Comparison of ENCODE assay signal across 8 cellular contexts in genomic region chr22:37560682-37561208, GRCh38. TPM values are rescaled to one million over a fixed set of nuclear protein-coding genes. Genes with fewer than 3 reads are reported as not detected.
A peak's percentile ranks its signal among the peaks of the same experiment; 100 is the strongest.
DNase-seq lines count a peak whose midpoint lies in the region; ATAC-seq, FAIRE-seq and TF ChIP-seq lines count a peak whose summit lies in the region.

No MANE protein-coding gene starts in this region.

- no peaks in the 10 kb centered on the region for H3K9me3 ChIP-seq in body of pancreas
- no peaks in the 10 kb centered on the region for H3K9me3 ChIP-seq in subcutaneous abdominal adipose tissue (ENCODE audit: control insufficient read depth in 5 of 5, low read length in 5 of 5)

- intact Hi-C loops in body of pancreas (cut with DNase I) = no loop called here

- FAIRE-seq in HTR-8/SVneo (lab: Jason Lieb, UNC) = peak; percentile 13

- peak overlapping the region; percentile 56 to 99 (median 97) for H3K9ac ChIP-seq in subcutaneous abdominal adipose tissue (ENCODE audit: low read length in 5 of 5)

- 1% methylated on average over 22 to 62 of the region's 62 CpGs for WGBS in body of pancreas, 2 donors

- H3K4me1 ChIP-seq in body of pancreas (peaks cover 80% of the 10 kb centered on the region), subcutaneous abdominal adipose tissue (ENCODE audit: control insufficient read depth in 5 of 5, insufficient read depth in 5 of 5, low read length in 5 of 5) (peaks cover 19 to 78% (median 62%) of the 10 kb centered on the region in 5 donors)

- H3K27ac ChIP-seq in body of pancreas = peak overlapping the region; percentile 96 to 100 (median 99)
- peak overlapping the region; percentile 91 for H3K27ac ChIP-seq in subcutaneous abdominal adipose tissue (ENCODE audit: low read depth, low read length)

- peak in 1 of 3 donors; percentile 31 for TF ChIP-seq POLR2A in body of pancreas (IDR thresholded peaks at IDR 0.05)

- peak overlapping the region; percentile 36 to 94 for H3K4me3 ChIP-seq in body of pancreas
- H3K4me3 ChIP-seq in kidney epithelial cell (ENCODE audit: low read depth, low read length) = peak overlapping the region; percentile 55
- peak overlapping the region; percentile 55 to 88 (median 87) for H3K4me3 ChIP-seq in subcutaneous abdominal adipose tissue (ENCODE audit: low read depth in 1 of 5, low read length in 5 of 5)

- DNase-seq in HTR-8/SVneo (ENCODE audit: insufficient read length, low spot score) (no peak), body of pancreas (peak; percentile 71 to 76 (median 74)), kidney epithelial cell (ENCODE audit: low read depth) (no peak), HT-29 (ENCODE audit: low spot score) (no peak), GM20000 (ENCODE audit: low spot score) (no peak), NCI-H2227 treated with DMSO at 0.1 percent for 48 hours (lab: John Stamatoyannopoulos, UW) (no peak)

- H3K27me3 ChIP-seq in body of pancreas (no peaks in the 10 kb centered on the region), kidney epithelial cell (ENCODE audit: control insufficient read depth, insufficient read depth, low read length) (no peaks in the 10 kb centered on the region), subcutaneous abdominal adipose tissue (ENCODE audit: control insufficient read depth in 5 of 5, insufficient read depth in 4 of 5, low read length in 5 of 5) (peaks cover 0 to 2% (median 0%) of the 10 kb centered on the region in 5 donors)

- TF ChIP-seq CTCF in body of pancreas (IDR thresholded peaks at IDR 0.05) (no peak), kidney epithelial cell (IDR thresholded peaks at IDR 0.05; ENCODE audit: insufficient read depth, low read length, poor library complexity, severe bottlenecking) (no peak), GM20000 (IDR thresholded peaks at IDR 0.05; ENCODE audit: extremely low read depth, missing control alignments) (no peak)

- H3K36me3 ChIP-seq in body of pancreas (replicated peaks in 1 of 2; ENCODE audit: insufficient read depth in 1 of 2, low read depth in 2 of 2) = no peaks in the 10 kb centered on the region
- H3K36me3 ChIP-seq in kidney epithelial cell (ENCODE audit: control insufficient read depth, insufficient read depth, low read length) = peaks cover under 1% of the 10 kb centered on the region
- H3K36me3 ChIP-seq in subcutaneous abdominal adipose tissue (ENCODE audit: control insufficient read depth in 5 of 5, insufficient read depth in 5 of 5, low read length in 5 of 5) = peaks cover 0 to 4% (median under 1%) of the 10 kb centered on the region in 5 donors

- ATAC-seq in body of pancreas (peak; percentile 20), HG02981 (IDR thresholded peaks at IDR 0.05; ENCODE audit: unreplicated experiment) (no peak)

RNA-seq across cellular contexts. Expression of gene CDC42EP1, which starts 0.5 kb away (rescaled TPM):
- total RNA-seq in body of pancreas = 10 to 100 TPM; 73.2 to 84.7 TPM
- 98.1 and 150 TPM in 2 replicates for total RNA-seq in kidney epithelial cell
- total RNA-seq in HT-29 (2014; rRNA removed; shearing (Covaris generic)) = 62.3 and 68.7 TPM in 2 replicates

RNA-seq across cellular contexts. Expression of gene LGALS2, which starts 19.1 kb away (rescaled TPM):
- total RNA-seq in body of pancreas (10 to 100 TPM; 19.2 to 68.9 TPM), kidney epithelial cell (not detected in 2 replicates)
- 11.1 and 13.0 TPM in 2 replicates for total RNA-seq in HT-29 (2014; rRNA removed; shearing (Covaris generic))

RNA-seq across cellular contexts. Expression of gene CARD10, which starts 41.5 kb away (rescaled TPM):
- total RNA-seq in body of pancreas = 10 to 100 TPM; 17.4 to 28.7 TPM
- 64.0 and 71.3 TPM in 2 replicates for total RNA-seq in kidney epithelial cell
- total RNA-seq in HT-29 (2014; rRNA removed; shearing (Covaris generic)) = 32.7 and 50.4 TPM in 2 replicates

RNA-seq across cellular contexts. Expression of gene GGA1, which starts 47.9 kb away (rescaled TPM):
- total RNA-seq in body of pancreas = 10 to 100 TPM; 38.4 to 42.5 TPM
- total RNA-seq in kidney epithelial cell = 65.9 and 75.2 TPM in 2 replicates
- 54.1 and 55.1 TPM in 2 replicates for total RNA-seq in HT-29 (2014; rRNA removed; shearing (Covaris generic))

Comparison
In these comparisons a context has a peak if more than half of its experiments do, and no peak if none do; other contexts are left out.
1. DNase-seq: peak in body of pancreas (4 of 4); none in HTR-8/SVneo (single experiment), kidney epithelial cell (single experiment), HT-29 (single experiment), GM20000 (single experiment) and NCI-H2227 treated with DMSO at 0.1 percent for 48 hours (single experiment).
2. RNA of gene LGALS2, which starts 19.1 kb away (total RNA-seq): 19.2 to 68.9 TPM in body of pancreas and 11.1 to 13.0 TPM in HT-29; not detected in kidney epithelial cell; every median in the first group is over 10 times any median in the second.
3. Peak in every context shown above with its lines, with median percentiles within 50 percentile points of each other: H3K4me3 ChIP-seq.